In the genomic region with DNA sequence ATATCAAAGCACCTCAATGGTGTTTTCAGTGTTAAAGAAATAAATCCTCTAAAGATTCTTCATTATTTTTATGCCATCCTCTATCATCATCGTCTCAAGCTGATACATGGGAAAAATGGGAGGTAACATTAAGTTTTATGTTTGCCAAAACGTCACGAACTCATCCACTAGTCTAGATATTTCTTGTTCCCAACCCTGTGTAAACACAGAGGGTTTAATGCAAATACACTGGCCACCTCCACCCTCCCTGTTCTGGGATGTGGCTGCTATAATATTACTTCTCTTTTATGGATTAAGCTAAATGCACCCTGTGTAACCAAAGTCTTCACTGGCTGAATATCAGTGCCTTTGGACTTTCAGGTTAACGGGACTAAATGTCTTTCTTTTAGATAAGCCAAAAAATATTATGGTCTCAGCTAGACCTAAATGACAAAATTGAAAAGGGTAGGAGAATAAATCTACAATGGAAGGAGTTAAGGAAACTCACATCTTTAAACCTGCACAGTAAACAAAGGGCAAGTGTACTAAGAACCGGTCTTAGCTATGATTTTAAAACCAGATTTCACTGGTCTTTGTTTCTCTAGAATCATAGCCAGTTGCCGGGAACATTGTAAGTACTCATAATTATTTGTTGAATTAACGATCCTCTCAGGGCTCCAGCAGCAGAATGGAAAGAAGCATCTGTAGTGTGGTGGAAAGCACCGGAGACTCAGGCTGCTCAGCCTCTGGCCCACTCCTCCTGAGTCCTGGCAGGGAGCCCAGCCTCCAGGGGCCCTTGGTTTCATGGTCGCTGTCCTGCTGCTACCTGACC, we compare ENCODE assay signal across 12 cellular contexts.
DNase-seq lines count a peak whose midpoint lies in the region; ATAC-seq, FAIRE-seq and TF ChIP-seq lines count a peak whose summit lies in the region.
"Had no signal": no experiment of that assay in that cellular context is flagged by ENCODE, and none has a peak within 500 bp of the region (broad histone marks: within the 10 kb centered on the region; RNA-seq: fewer than 3 reads in every experiment).

No MANE protein-coding gene starts in this region.

- H3K27me3 Mint-ChIP-seq in naive thymus-derived CD8-positive, alpha-beta T cell: peaks cover 0 to 6% (median 0%) of the 10 kb centered on the region in 5 donors

- H3K36me3 Mint-ChIP-seq in naive thymus-derived CD8-positive, alpha-beta T cell: no peaks in the 10 kb centered on the region

- TF ChIP-seq POLR2A in suprapubic skin (IDR thresholded peaks at IDR 0.05): no peak

- no peaks in the 10 kb centered on the region for H3K9me3 ChIP-seq in suprapubic skin
- H3K9me3 ChIP-seq: adrenal gland had no signal

- 72% methylated on average over 9 of the region's 9 CpGs for WGBS in suprapubic skin

- H3K4me3 ChIP-seq in suprapubic skin: no peak overlapping the region
- H3K4me3 ChIP-seq: adrenal gland had no signal

- no peaks in the 10 kb centered on the region for H3K36me3 ChIP-seq in suprapubic skin
- H3K36me3 ChIP-seq: adrenal gland had no signal

- no peaks in the 10 kb centered on the region for H3K9me3 Mint-ChIP-seq in naive thymus-derived CD8-positive, alpha-beta T cell

- DNase-seq in NCI-H1417 treated with DMSO at 0.1 percent for 48 hours (lab: John Stamatoyannopoulos, UW) (peak; percentile 80), NCI-H774 (lab: John Stamatoyannopoulos, UW) (peak; percentile 61), suprapubic skin (ENCODE audit: low spot score in 2 of 2) (peak in 1 of 2 donors; percentile 66), urothelium cell line (ENCODE audit: low spot score) (no peak), HPDE6-E6E7 (ENCODE audit: extremely low spot score) (no peak)
- DNase-seq in naive thymus-derived CD8-positive, alpha-beta T cell: no peak
- DNase-seq: adrenal gland, EL had no signal

- FAIRE-seq in islet of Langerhans (lab: Jason Lieb, UNC) (peak; percentile 99), urothelium cell line (lab: Jason Lieb, UNC) (no peak)
- FAIRE-seq: H1, keratinocyte had no signal

- H3K27ac ChIP-seq in suprapubic skin: peak overlapping the region; percentile 73

- H3K27me3 ChIP-seq in suprapubic skin: no peaks in the 10 kb centered on the region
- H3K27me3 ChIP-seq: adrenal gland had no signal

- no peak for TF ChIP-seq CTCF in suprapubic skin (IDR thresholded peaks at IDR 0.05)

- POLR2A ChIA-PET in naive thymus-derived CD8-positive, alpha-beta T cell (lab: Charles Lee): no interaction called here

- ATAC-seq in naive thymus-derived CD8-positive, alpha-beta T cell: no peak
- ATAC-seq in HG02938 (IDR thresholded peaks at IDR 0.05; ENCODE audit: unreplicated experiment): no peak

- no peak for TF ChIP-seq EP300 in suprapubic skin (IDR thresholded peaks at IDR 0.05)

- H3K27ac Mint-ChIP-seq in naive thymus-derived CD8-positive, alpha-beta T cell: no peak overlapping the region

- H3K4me1 Mint-ChIP-seq in naive thymus-derived CD8-positive, alpha-beta T cell: peaks cover 0 to 1% (median 0%) of the 10 kb centered on the region in 4 donors

- H3K4me3 Mint-ChIP-seq in naive thymus-derived CD8-positive, alpha-beta T cell: no peak overlapping the region

- peaks cover 21% of the 10 kb centered on the region for H3K4me1 ChIP-seq in suprapubic skin
- H3K4me1 ChIP-seq: adrenal gland had no signal

Comparison
In these comparisons a context has a peak if more than half of its experiments do, and no peak if none do; other contexts are left out.
1. DNase-seq: peak in NCI-H1417 treated with DMSO at 0.1 percent for 48 hours (single experiment) and NCI-H774 (single experiment); none in urothelium cell line (single experiment), HPDE6-E6E7 (single experiment) and naive thymus-derived CD8-positive, alpha-beta T cell (0 of 10).